20 cellular contexts compared by ENCODE assay signal in the genomic region with DNA sequence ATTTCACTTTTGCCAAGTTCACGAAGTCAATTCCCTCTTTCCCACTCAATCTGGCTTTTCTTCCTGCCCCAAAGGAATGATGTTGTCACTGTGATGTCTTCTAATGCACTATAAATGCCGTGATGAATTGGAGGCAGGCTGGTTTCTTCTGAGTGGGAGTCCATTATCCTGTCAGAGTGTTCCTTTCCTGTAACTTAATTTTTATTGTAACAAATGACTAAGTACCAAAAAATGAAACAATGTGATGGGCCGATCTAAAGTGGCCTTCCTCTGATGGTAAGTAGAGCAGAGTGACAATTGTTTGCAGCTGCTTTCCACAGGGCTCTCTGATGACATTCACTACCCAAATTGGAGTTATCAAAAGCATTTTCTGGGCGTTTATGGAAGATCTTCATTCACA. TPM values are rescaled to one million over a fixed set of nuclear protein-coding genes. Genes with fewer than 3 reads are reported as not detected.
DNase-seq lines count a peak whose midpoint lies in the region; ATAC-seq, FAIRE-seq and TF ChIP-seq lines count a peak whose summit lies in the region.
"Had no signal": no experiment of that assay in that cellular context is flagged by ENCODE, and none has a peak within 500 bp of the region (broad histone marks: within the 10 kb centered on the region; RNA-seq: fewer than 3 reads in every experiment).

No MANE protein-coding gene starts in this region.

- H3K9me3 Mint-ChIP-seq in immature natural killer cell: no peaks in the 10 kb centered on the region
- H3K9me3 Mint-ChIP-seq: neural progenitor cell had no signal

- peak overlapping the region; percentile 56 for H2AFZ ChIP-seq in ACC112 (ENCODE audit: low read length, unreplicated experiment)
- H2AFZ ChIP-seq in hepatocyte: no peak overlapping the region
- H2AFZ ChIP-seq: neural progenitor cell had no signal

- H3K9me3 ChIP-seq in SJSA1 (replicated peaks): no peaks in the 10 kb centered on the region
- no peaks in the 10 kb centered on the region for H3K9me3 ChIP-seq in hepatocyte (ENCODE audit: low read depth)
- no peaks in the 10 kb centered on the region for H3K9me3 ChIP-seq in thyroid gland
- H3K9me3 ChIP-seq in suprapubic skin: no peaks in the 10 kb centered on the region
- H3K9me3 ChIP-seq: sigmoid colon, upper lobe of left lung had no signal

- H3K79me2 ChIP-seq in ACC112 (ENCODE audit: control insufficient read depth, insufficient read depth, low read length, unreplicated experiment): no peaks in the 10 kb centered on the region
- no peaks in the 10 kb centered on the region for H3K79me2 ChIP-seq in hepatocyte

- TF ChIP-seq CTCF in hepatocyte (IDR thresholded peaks at IDR 0.05; ENCODE audit: poor library complexity) (no peak), thyroid gland (IDR thresholded peaks at IDR 0.05) (no peak), suprapubic skin (IDR thresholded peaks at IDR 0.05) (no peak)

- H3K27me3 ChIP-seq in ACC112 (ENCODE audit: insufficient read depth, low read length) (no peaks in the 10 kb centered on the region), SJSA1 (replicated peaks) (no peaks in the 10 kb centered on the region), hepatocyte (peaks cover 12% of the 10 kb centered on the region), thyroid gland (no peaks in the 10 kb centered on the region), suprapubic skin (no peaks in the 10 kb centered on the region)
- H3K27me3 ChIP-seq: sigmoid colon, upper lobe of left lung had no signal

- peaks cover 0 to 12% (median 6%) of the 10 kb centered on the region in 3 donors for H3K27me3 Mint-ChIP-seq in immature natural killer cell (ENCODE audit: low read depth in 3 of 3)

- FAIRE-seq in H54 (lab: Jason Lieb, UNC): peak; percentile 93
- FAIRE-seq: D721Med had no signal

- intact Hi-C loops in thyroid gland (cut with DNase I): loop anchor here (10.0 kb wide), 1 partner anchor 234 kb away; no protein-coding TSS in a partner anchor

- H4K20me1 ChIP-seq in hepatocyte (ENCODE audit: insufficient read depth, poor library complexity, severe bottlenecking): no peaks in the 10 kb centered on the region

- H3K27ac ChIP-seq in ACC112 (ENCODE audit: low read depth, low read length) (peak overlapping the region; percentile 50), SJSA1 (peak overlapping the region; percentile 71), hepatocyte (peak overlapping the region; percentile 67), thyroid gland (no peak overlapping the region), suprapubic skin (no peak overlapping the region)
- H3K27ac ChIP-seq: neural progenitor cell, sigmoid colon, upper lobe of left lung, VCaP had no signal

- H3K4me1 ChIP-seq in ACC112 (ENCODE audit: control insufficient read depth, insufficient read depth, low read length, unreplicated experiment) (peaks cover 32% of the 10 kb centered on the region), SJSA1 (replicated peaks) (peaks cover 48% of the 10 kb centered on the region), hepatocyte (ENCODE audit: insufficient read depth) (peaks cover 9% of the 10 kb centered on the region), thyroid gland (no peaks in the 10 kb centered on the region), suprapubic skin (peaks cover 15% of the 10 kb centered on the region)
- H3K4me1 ChIP-seq: sigmoid colon, upper lobe of left lung had no signal

- no peak for ATAC-seq in HG02938 (IDR thresholded peaks at IDR 0.05; ENCODE audit: unreplicated experiment)
- ATAC-seq: esophagus mucosa had no signal

- no peak overlapping the region for H3K27ac Mint-ChIP-seq in immature natural killer cell
- H3K27ac Mint-ChIP-seq: neural progenitor cell had no signal

- no peak for DNase-seq in H54 (ENCODE audit: insufficient read length, low spot score)
- DNase-seq in SJSA1 (ENCODE audit: low read depth in 1 of 2, low spot score in 2 of 2): peak; percentile 52 to 84
- peak; percentile 23 for DNase-seq in hepatocyte (ENCODE audit: low spot score)
- no peak for DNase-seq in thyroid gland
- DNase-seq in suprapubic skin (ENCODE audit: low spot score in 2 of 2): no peak
- no peak for DNase-seq in immature natural killer cell
- DNase-seq: activated gamma-delta T cell; NCI-H1092 treated with DMSO at 0.1 percent for 48 hours; NCI-H524 treated with DMSO at 0.1 percent for 48 hours; sigmoid colon; stimulated activated CD4-positive, alpha-beta T cell treated with anti-CD3 and anti-CD28 coated beads, Interleukin-4, amount 100 ng/mL, for 4 hours; upper lobe of left lung had no signal

- no peaks in the 10 kb centered on the region for H3K4me1 Mint-ChIP-seq in immature natural killer cell

- H3K4me2 ChIP-seq in hepatocyte: no peak overlapping the region
- H3K4me2 ChIP-seq: neural progenitor cell had no signal

- H3K36me3 ChIP-seq in ACC112 (ENCODE audit: insufficient read depth, low read length) (no peaks in the 10 kb centered on the region), SJSA1 (no peaks in the 10 kb centered on the region), hepatocyte (replicated peaks; ENCODE audit: insufficient read depth, low read depth) (no peaks in the 10 kb centered on the region), thyroid gland (no peaks in the 10 kb centered on the region), suprapubic skin (no peaks in the 10 kb centered on the region)
- H3K36me3 ChIP-seq: neural progenitor cell, sigmoid colon, upper lobe of left lung had no signal

- WGBS in hepatocyte (ENCODE audit: low lambda C conversion rate, missing lambda C conversion rate): 37% methylated on average over 4 of the region's 4 CpGs
- 52 to 56% methylated on average over 4 of the region's 4 CpGs for WGBS in thyroid gland, 2 donors
- WGBS in suprapubic skin: 51% methylated on average over 4 of the region's 4 CpGs

- no peak overlapping the region for H3K4me3 Mint-ChIP-seq in immature natural killer cell
- H3K4me3 Mint-ChIP-seq: neural progenitor cell had no signal

- no peaks in the 10 kb centered on the region for H3K9me2 ChIP-seq in hepatocyte (replicated peaks; ENCODE audit: insufficient read depth)

- TF ChIP-seq POLR2A in H54 (IDR thresholded peaks at IDR 0.05; ENCODE audit: low read depth, low read length) (no peak), thyroid gland (IDR thresholded peaks at IDR 0.05) (no peak), suprapubic skin (IDR thresholded peaks at IDR 0.05) (no peak)

- no peaks in the 10 kb centered on the region for H3K36me3 Mint-ChIP-seq in immature natural killer cell
- H3K36me3 Mint-ChIP-seq: neural progenitor cell had no signal

- TF ChIP-seq EP300 in suprapubic skin (IDR thresholded peaks at IDR 0.05): no peak

- H3K4me3 ChIP-seq in ACC112 (ENCODE audit: low read depth, low read length) (peak overlapping the region; percentile 6; the same call in 1 of the 2 replicates), SJSA1 (no peak overlapping the region), hepatocyte (no peak overlapping the region), thyroid gland (replicated peaks in 1 of 3) (no peak overlapping the region), suprapubic skin (no peak overlapping the region)
- H3K4me3 ChIP-seq: coronary artery, lung, neural progenitor cell, sigmoid colon, upper lobe of left lung had no signal

RNA-seq across cellular contexts. Expression of a gene that starts 22.2 kb away (rescaled TPM):
- not detected in 2 replicates for total RNA-seq in SJSA1 (2014; rRNA removed; shearing (Covaris generic))
- 15.8 and 18.2 TPM in 2 replicates for total RNA-seq in hepatocyte
- 12.4 and 19.3 TPM in 2 replicates for polyA plus RNA-seq in hepatocyte
- total RNA-seq in thyroid gland: 100 to 1,000 TPM in 3 of 4 donors, 10 to 100 TPM in 1; 91.0 to 153 (median 124) TPM
- 10 to 100 TPM; 32.7 to 42.0 (median 36.8) TPM for total RNA-seq in suprapubic skin
- 1 to 10 TPM in 2 of 3 donors, under 1 TPM in 1; 0.91 to 2.9 (median 1.2) TPM for polyA plus RNA-seq in immature natural killer cell

Comparison
In these comparisons a context has a peak if more than half of its experiments do, and no peak if none do; other contexts are left out.
1. H3K27ac ChIP-seq: peak in ACC112 (single experiment), SJSA1 (single experiment) and hepatocyte (single experiment); none in thyroid gland (0 of 3) and suprapubic skin (single experiment).
2. DNase-seq: peak in SJSA1 (2 of 2) and hepatocyte (single experiment); none in H54 (single experiment), thyroid gland (0 of 2), suprapubic skin (0 of 2) and immature natural killer cell (0 of 3).
3. RNA of a gene that starts 22.2 kb away (total RNA-seq): 91.0 to 153 TPM in thyroid gland, 32.7 to 42.0 TPM in suprapubic skin and 15.8 to 18.2 TPM in hepatocyte; not detected in SJSA1; every median in the first group is over 10 times any median in the second.